ENCODE assay signal across 18 cellular contexts in genomic region chr3:197906850-197907187, GRCh38. TPM values are rescaled to one million over a fixed set of nuclear protein-coding genes. Genes with fewer than 3 reads are reported as not detected.
A peak's percentile ranks its signal among the peaks of the same experiment; 100 is the strongest.
DNase-seq lines count a peak whose midpoint lies in the region; ATAC-seq and TF ChIP-seq lines count a peak whose summit lies in the region.
"Had no signal": no experiment of that assay in that cellular context is flagged by ENCODE, and none has a peak within 500 bp of the region (broad histone marks: within the 10 kb centered on the region; RNA-seq: fewer than 3 reads in every experiment).

No MANE protein-coding gene starts in this region.

- H3K36me3 Mint-ChIP-seq in natural killer cell treated with Interleukin-12 subunit alpha and Interleukin-12 subunit beta and Interleukin-15 and Interleukin-18, amount 100 ng/mL, for 72 hours, result peaks cover 4% of the 10 kb centered on the region
- no peaks in the 10 kb centered on the region for H3K36me3 Mint-ChIP-seq in natural killer cell
- H3K36me3 Mint-ChIP-seq in stimulated activated memory B cell treated with anti-CD40 and anti-IgM and Interleukin-4, amounts not matched to agents 10 μg/mL and 1 μg/mL and 100 μg/mL, for 72 hours, result peaks cover 10% of the 10 kb centered on the region

- H3K4me3 Mint-ChIP-seq in natural killer cell treated with Interleukin-12 subunit alpha and Interleukin-12 subunit beta and Interleukin-15 and Interleukin-18, amount 100 ng/mL, for 72 hours, result peak overlapping the region; percentile 66
- H3K4me3 Mint-ChIP-seq in natural killer cell, result no peak overlapping the region
- no peak overlapping the region for H3K4me3 Mint-ChIP-seq in stimulated activated memory B cell treated with anti-CD40 and anti-IgM and Interleukin-4, amounts not matched to agents 10 μg/mL and 1 μg/mL and 100 μg/mL, for 72 hours

- H3K27ac ChIP-seq in HUES48 (ENCODE audit: low read depth, low read length), result peak overlapping the region; percentile 37
- peak overlapping the region; percentile 20 to 29 for H3K27ac ChIP-seq in ascending aorta
- H3K27ac ChIP-seq: brain microvascular endothelial cell, pancreas, VCaP had no signal

- H3K27me3 ChIP-seq in HUES48 (ENCODE audit: control insufficient read depth, insufficient read depth, low read length), result no peaks in the 10 kb centered on the region
- no peaks in the 10 kb centered on the region for H3K27me3 ChIP-seq in ascending aorta
- H3K27me3 ChIP-seq: BE2C, brain microvascular endothelial cell, pancreas had no signal

- H3K27ac Mint-ChIP-seq in natural killer cell treated with Interleukin-12 subunit alpha and Interleukin-12 subunit beta and Interleukin-15 and Interleukin-18, amount 100 ng/mL, for 72 hours, result peak overlapping the region; percentile 90
- peak overlapping the region in 1 of 2 donors; percentile 13 for H3K27ac Mint-ChIP-seq in natural killer cell
- peak overlapping the region; percentile 67 for H3K27ac Mint-ChIP-seq in stimulated activated memory B cell treated with anti-CD40 and anti-IgM and Interleukin-4, amounts not matched to agents 10 μg/mL and 1 μg/mL and 100 μg/mL, for 72 hours

- no peak overlapping the region for H3K9ac ChIP-seq in HUES48 (ENCODE audit: low read depth, low read length)

- no peak for TF ChIP-seq CTCF in natural killer cell (IDR thresholded peaks at IDR 0.05)
- TF ChIP-seq CTCF in ascending aorta (IDR thresholded peaks at IDR 0.05), result no peak

- no peak for DNase-seq in natural killer cell treated with Interleukin-12 subunit alpha and Interleukin-12 subunit beta and Interleukin-15 and Interleukin-18, amount 100 ng/mL, for 72 hours (ENCODE audit: low spot score)
- no peak for DNase-seq in natural killer cell
- DNase-seq in ascending aorta (ENCODE audit: low spot score in 2 of 2), result no peak
- DNase-seq in NCI-H345 treated with DMSO at 0.1 percent for 48 hours (lab: John Stamatoyannopoulos, UW; ENCODE audit: unreplicated experiment), result no peak
- DNase-seq in middle frontal gyrus (ENCODE audit: extremely low spot score, low spot score), result no peak
- DNase-seq: Caco-2, foreskin melanocyte, NCI-H2081 treated with DMSO at 0.1 percent for 48 hours, NCI-H510A, pancreas had no signal

- H3K4me3 ChIP-seq in HUES48 (ENCODE audit: low read depth, low read length) (no peak overlapping the region), ascending aorta (no peak overlapping the region)
- H3K4me3 ChIP-seq: coronary artery, pancreas had no signal

- H3K4me1 ChIP-seq in HUES48 (ENCODE audit: control insufficient read depth, insufficient read depth, low read length) (peaks cover 5% of the 10 kb centered on the region; the same call in 1 of the 2 replicates), ascending aorta (no peaks in the 10 kb centered on the region)
- H3K4me1 ChIP-seq: Caco-2 had no signal

- ATAC-seq in natural killer cell treated with Interleukin-12 subunit alpha and Interleukin-12 subunit beta and Interleukin-15 and Interleukin-18, amount 100 ng/mL, for 72 hours, result no peak
- no peak for ATAC-seq in natural killer cell
- no peak for ATAC-seq in stimulated activated memory B cell treated with anti-CD40 and anti-IgM and Interleukin-4, amounts not matched to agents 10 μg/mL and 1 μg/mL and 100 μg/mL, for 72 hours
- ATAC-seq in GM21360 (IDR thresholded peaks at IDR 0.05; ENCODE audit: unreplicated experiment), result no peak

- H3K36me3 ChIP-seq in HUES48 (ENCODE audit: control insufficient read depth, insufficient read depth, low read length) (no peaks in the 10 kb centered on the region), ascending aorta (no peaks in the 10 kb centered on the region)
- H3K36me3 ChIP-seq: BE2C, brain microvascular endothelial cell, pancreas had no signal

- intact Hi-C loops in natural killer cell (cut with micrococcal nuclease), result loop anchor here (1.0 to 10.0 kb wide), 2 partner anchors 36 to 178 kb away; no protein-coding TSS in a partner anchor
- intact Hi-C loops in ascending aorta (cut with DNase I), result loop anchor here (1.0 kb wide), 1 partner anchor 36 kb away; no protein-coding TSS in a partner anchor

- H3K9me3 Mint-ChIP-seq in natural killer cell treated with Interleukin-12 subunit alpha and Interleukin-12 subunit beta and Interleukin-15 and Interleukin-18, amount 100 ng/mL, for 72 hours, result no peaks in the 10 kb centered on the region
- H3K9me3 Mint-ChIP-seq in natural killer cell, result no peaks in the 10 kb centered on the region
- H3K9me3 Mint-ChIP-seq in stimulated activated memory B cell treated with anti-CD40 and anti-IgM and Interleukin-4, amounts not matched to agents 10 μg/mL and 1 μg/mL and 100 μg/mL, for 72 hours, result no peaks in the 10 kb centered on the region
- H3K9me3 Mint-ChIP-seq: stimulated activated naive CD8-positive, alpha-beta T cell treated with anti-CD3 and anti-CD28 coated beads, Interleukin-15, amount 100 ng/mL, for 72 hours had no signal

- H3K4me1 Mint-ChIP-seq in natural killer cell treated with Interleukin-12 subunit alpha and Interleukin-12 subunit beta and Interleukin-15 and Interleukin-18, amount 100 ng/mL, for 72 hours (ENCODE audit: low read depth in 2 of 2), result peaks cover 19 to 23% of the 10 kb centered on the region in 2 donors
- H3K4me1 Mint-ChIP-seq in natural killer cell, result peaks cover 0 to 6% of the 10 kb centered on the region in 2 donors
- peaks cover 19% of the 10 kb centered on the region for H3K4me1 Mint-ChIP-seq in stimulated activated memory B cell treated with anti-CD40 and anti-IgM and Interleukin-4, amounts not matched to agents 10 μg/mL and 1 μg/mL and 100 μg/mL, for 72 hours

- H3K27me3 Mint-ChIP-seq in natural killer cell treated with Interleukin-12 subunit alpha and Interleukin-12 subunit beta and Interleukin-15 and Interleukin-18, amount 100 ng/mL, for 72 hours, result no peaks in the 10 kb centered on the region
- no peaks in the 10 kb centered on the region for H3K27me3 Mint-ChIP-seq in natural killer cell (ENCODE audit: low read depth in 2 of 2)
- no peaks in the 10 kb centered on the region for H3K27me3 Mint-ChIP-seq in stimulated activated memory B cell treated with anti-CD40 and anti-IgM and Interleukin-4, amounts not matched to agents 10 μg/mL and 1 μg/mL and 100 μg/mL, for 72 hours
- H3K27me3 Mint-ChIP-seq: stimulated activated naive CD8-positive, alpha-beta T cell treated with anti-CD3 and anti-CD28 coated beads, Interleukin-15, amount 100 ng/mL, for 72 hours had no signal

- H3K9me3 ChIP-seq in HUES48 (ENCODE audit: control insufficient read depth, insufficient read depth, low read length) (no peaks in the 10 kb centered on the region), ascending aorta (no peaks in the 10 kb centered on the region)
- H3K9me3 ChIP-seq: BE2C, pancreas had no signal

RNA-seq across cellular contexts. Expression of gene RPL35A, which starts 43.2 kb away (rescaled TPM):
- 100 to 1,000 TPM; 683 to 726 TPM for total RNA-seq in natural killer cell treated with Interleukin-12 subunit alpha and Interleukin-12 subunit beta and Interleukin-15 and Interleukin-18, amount 100 ng/mL, for 72 hours
- 100 to 1,000 TPM; 693 to 869 (median 848) TPM for total RNA-seq in natural killer cell
- total RNA-seq in ascending aorta, result 291 TPM

RNA-seq across cellular contexts. Expression of gene LMLN, which starts 53.2 kb away (rescaled TPM):
- total RNA-seq in natural killer cell treated with Interleukin-12 subunit alpha and Interleukin-12 subunit beta and Interleukin-15 and Interleukin-18, amount 100 ng/mL, for 72 hours, result 1 to 10 TPM; 2.6 to 4.2 TPM
- total RNA-seq in natural killer cell (1 to 10 TPM; 2.3 to 4.5 (median 4.0) TPM), ascending aorta (0.32 TPM)
